In the genomic region with DNA sequence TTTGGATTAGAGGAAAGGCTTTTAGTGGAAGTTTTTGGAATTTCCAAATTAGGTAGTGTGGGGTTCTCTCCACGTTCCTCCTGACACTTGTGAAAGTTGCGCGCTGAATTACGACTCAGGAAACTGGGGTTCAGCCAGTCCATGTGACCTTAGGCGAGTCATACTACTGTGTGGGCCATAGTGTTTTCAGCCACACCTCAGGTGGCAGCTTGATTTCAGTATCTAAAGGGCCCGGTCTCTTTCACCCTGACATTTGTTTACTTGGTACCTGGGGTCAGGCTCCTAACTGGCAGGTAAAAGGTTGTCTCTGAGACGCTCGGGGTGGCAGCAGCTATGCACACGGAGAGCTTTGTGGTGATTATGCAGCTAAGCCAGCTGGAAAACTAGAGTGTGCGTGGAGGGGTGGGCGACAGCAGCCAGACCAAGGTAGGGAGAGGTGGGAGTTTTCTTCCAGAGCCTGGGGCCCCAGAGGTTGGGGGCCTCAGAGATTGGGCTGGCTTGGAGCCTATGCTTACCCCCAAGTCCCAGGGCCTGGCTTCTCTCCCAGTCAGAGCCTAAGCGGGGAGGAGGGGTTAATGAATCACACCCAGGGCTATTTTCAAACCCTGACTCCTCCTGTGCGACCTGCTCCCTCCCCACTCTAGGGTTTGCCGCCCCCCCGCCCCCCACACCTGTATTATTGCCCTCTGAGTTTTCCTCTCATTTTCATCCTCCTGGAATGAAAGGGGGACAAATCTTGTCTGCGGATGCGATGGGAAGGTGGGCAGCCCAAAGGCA, we compare ENCODE assay signal across 9 cellular contexts. TPM values are rescaled to one million over a fixed set of nuclear protein-coding genes. Genes with fewer than 3 reads are reported as not detected.
DNase-seq lines count a peak whose midpoint lies in the region; TF ChIP-seq lines count a peak whose summit lies in the region.
"Had no signal": no experiment of that assay in that cellular context is flagged by ENCODE, and none has a peak within 500 bp of the region (broad histone marks: within the 10 kb centered on the region; RNA-seq: fewer than 3 reads in every experiment).

No MANE protein-coding gene starts in this region.

- H3K4me2 ChIP-seq in osteoblast (ENCODE audit: insufficient read depth, low read length): peak overlapping the region; percentile 81

- DNase-seq in ELR (ENCODE audit: low read depth): peak; percentile 30
- DNase-seq in M059J (ENCODE audit: low read depth): peak; percentile 45
- peak; percentile 72 for DNase-seq in osteoblast (ENCODE audit: insufficient read length, low spot score, missing footprints)
- no peak for DNase-seq in nucleus accumbens (lab: John Stamatoyannopoulos, UW)
- DNase-seq in amygdala (lab: John Stamatoyannopoulos, UW): no peak
- DNase-seq in DMS 273 (lab: John Stamatoyannopoulos, UW; ENCODE audit: unreplicated experiment): no peak
- no peak for DNase-seq in stimulated activated naive CD4-positive, alpha-beta T cell (lab: John Stamatoyannopoulos, UW)
- DNase-seq: NCI-H1436 had no signal

- H3K9me3 ChIP-seq in esophagus (ENCODE audit: control insufficient read depth in 2 of 2, insufficient read depth in 1 of 2, low read depth in 1 of 2, low read length in 1 of 2) (peaks cover 0 to 2% of the 10 kb centered on the region in 2 donors), osteoblast (ENCODE audit: low read depth, low read length) (no peaks in the 10 kb centered on the region)

- H2AFZ ChIP-seq in osteoblast (ENCODE audit: low read length): peak overlapping the region; percentile 14

- no peaks in the 10 kb centered on the region for H3K27me3 ChIP-seq in esophagus (ENCODE audit: control insufficient read depth in 1 of 2, insufficient read depth in 2 of 2, low read length in 2 of 2)
- H3K27me3 ChIP-seq in osteoblast (ENCODE audit: insufficient read depth, low read length): no peaks in the 10 kb centered on the region

- H3K36me3 ChIP-seq in esophagus (ENCODE audit: control insufficient read depth in 2 of 2, insufficient read depth in 2 of 2, low read length in 1 of 2): no peaks in the 10 kb centered on the region
- H3K36me3 ChIP-seq in osteoblast (ENCODE audit: insufficient read depth, low read length): no peaks in the 10 kb centered on the region

- H3K4me1 ChIP-seq in esophagus (ENCODE audit: control insufficient read depth in 2 of 2, insufficient read depth in 2 of 2, low read length in 1 of 2) (no peaks in the 10 kb centered on the region), osteoblast (ENCODE audit: insufficient read depth, low read length) (peaks cover 28% of the 10 kb centered on the region)

- H3K4me3 ChIP-seq in esophagus (ENCODE audit: low read depth in 1 of 2, low read length in 2 of 2): peak overlapping the region; percentile 23 to 32
- peak overlapping the region; percentile 74 for H3K4me3 ChIP-seq in osteoblast (ENCODE audit: insufficient read depth, low read length)

- peaks cover 4% of the 10 kb centered on the region for H4K20me1 ChIP-seq in osteoblast (ENCODE audit: insufficient read depth, low read length)

- TF ChIP-seq CTCF in osteoblast (IDR thresholded peaks at IDR 0.05; ENCODE audit: extremely low read depth, low read depth, low read length): no peak

- H3K79me2 ChIP-seq in osteoblast (ENCODE audit: insufficient read depth, low read length): peaks cover 43% of the 10 kb centered on the region

- WGBS in esophagus, 2 donors: 57 to 61% methylated on average over 16 to 17 of the region's 17 CpGs

- H3K27ac ChIP-seq in esophagus (ENCODE audit: low read depth in 2 of 2, low read length in 1 of 2) (no peak overlapping the region), osteoblast (ENCODE audit: low read depth, low read length) (peak overlapping the region; percentile 60)

RNA-seq across cellular contexts. Expression of a gene that starts 47.2 kb away (rescaled TPM):
- 9.5 and 14.4 TPM in 2 replicates for total RNA-seq in M059J (2014; rRNA removed; shearing (Covaris generic))
- polyA plus RNA-seq in esophagus: under 1 TPM; 0.75 to 0.86 TPM
- 1.4 and 1.5 TPM in 2 replicates for total RNA-seq in osteoblast

Comparison
In these comparisons a context has a peak if more than half of its experiments do, and no peak if none do; other contexts are left out.
1. DNase-seq: peak in ELR (single experiment), M059J (single experiment) and osteoblast (single experiment); none in nucleus accumbens (0 of 56), amygdala (0 of 56), DMS 273 (single experiment) and stimulated activated naive CD4-positive, alpha-beta T cell (0 of 6).